In genomic region chr11:78080084-78080817, GRCh38 we compare ENCODE assay signal across 8 cellular contexts. TPM values are rescaled to one million over a fixed set of nuclear protein-coding genes. Genes with fewer than 3 reads are reported as not detected.
DNase-seq lines count a peak whose midpoint lies in the region; TF ChIP-seq lines count a peak whose summit lies in the region.

No MANE protein-coding gene starts in this region.

- H3K27ac Mint-ChIP-seq in T-helper 2 cell treated with Interferon-gamma antibody and Interleukin-4, amounts not matched to agents 5 μg/mL and 100 μg/mL, for 36 hours = peak overlapping the region; percentile 88
- H3K27ac Mint-ChIP-seq in activated naive CD8-positive, alpha-beta T cell = peak overlapping the region; percentile 93

- H3K9me3 ChIP-seq in testis = no peaks in the 10 kb centered on the region

- no peaks in the 10 kb centered on the region for H3K9me3 Mint-ChIP-seq in T-helper 2 cell treated with Interferon-gamma antibody and Interleukin-4, amounts not matched to agents 5 μg/mL and 100 μg/mL, for 36 hours
- H3K9me3 Mint-ChIP-seq in activated naive CD8-positive, alpha-beta T cell (ENCODE audit: low read depth) = no peaks in the 10 kb centered on the region

- peak overlapping the region; percentile 96 for H3K4me3 Mint-ChIP-seq in T-helper 2 cell treated with Interferon-gamma antibody and Interleukin-4, amounts not matched to agents 5 μg/mL and 100 μg/mL, for 36 hours
- H3K4me3 Mint-ChIP-seq in activated naive CD8-positive, alpha-beta T cell = peak overlapping the region; percentile 96

- H3K36me3 Mint-ChIP-seq in T-helper 2 cell treated with Interferon-gamma antibody and Interleukin-4, amounts not matched to agents 5 μg/mL and 100 μg/mL, for 36 hours (ENCODE audit: low read depth) = peaks cover 9% of the 10 kb centered on the region
- no peaks in the 10 kb centered on the region for H3K36me3 Mint-ChIP-seq in activated naive CD8-positive, alpha-beta T cell

- H3K4me1 ChIP-seq in testis = peaks cover 15% of the 10 kb centered on the region

- no peak for TF ChIP-seq CTCF in kidney epithelial cell (IDR thresholded peaks at IDR 0.05; ENCODE audit: insufficient read depth, low read length, poor library complexity, severe bottlenecking)
- TF ChIP-seq CTCF in testis (IDR thresholded peaks at IDR 0.05) = no peak

- peaks cover 34% of the 10 kb centered on the region for H3K4me1 Mint-ChIP-seq in T-helper 2 cell treated with Interferon-gamma antibody and Interleukin-4, amounts not matched to agents 5 μg/mL and 100 μg/mL, for 36 hours (ENCODE audit: low read depth)
- peaks cover 62% of the 10 kb centered on the region for H3K4me1 Mint-ChIP-seq in activated naive CD8-positive, alpha-beta T cell (ENCODE audit: low read depth)

- no peak for TF ChIP-seq POLR2A in testis (IDR thresholded peaks at IDR 0.05)

- H3K27me3 ChIP-seq in kidney epithelial cell (ENCODE audit: control insufficient read depth, insufficient read depth, low read length) (no peaks in the 10 kb centered on the region), testis (no peaks in the 10 kb centered on the region)

- 36 to 41% methylated on average over 23 of the region's 23 CpGs for WGBS in testis, 2 donors

- no peaks in the 10 kb centered on the region for H3K27me3 Mint-ChIP-seq in T-helper 2 cell treated with Interferon-gamma antibody and Interleukin-4, amounts not matched to agents 5 μg/mL and 100 μg/mL, for 36 hours (ENCODE audit: low read depth)
- no peaks in the 10 kb centered on the region for H3K27me3 Mint-ChIP-seq in activated naive CD8-positive, alpha-beta T cell

- intact Hi-C loops in testis (cut with DNase I; ENCODE audit: low total_unique reads) = no loop called here

- peak overlapping the region; percentile 67 for H3K4me3 ChIP-seq in kidney epithelial cell (ENCODE audit: low read depth, low read length)
- peak overlapping the region; percentile 84 to 94 for H3K4me3 ChIP-seq in testis

- no peak for DNase-seq in T-helper 2 cell treated with Interferon-gamma antibody and Interleukin-4, amounts not matched to agents 5 μg/mL and 100 μg/mL, for 36 hours (ENCODE audit: low spot score)
- no peak for DNase-seq in T-helper 2 cell
- no peak for DNase-seq in kidney epithelial cell (ENCODE audit: low read depth)
- no peak for DNase-seq in testis
- DNase-seq in DMS114 treated with DMSO at 0.1 percent for 48 hours (lab: John Stamatoyannopoulos, UW; ENCODE audit: unreplicated experiment) = no peak
- DNase-seq in dedifferentiated amniotic fluid mesenchymal stem cell (ENCODE audit: extremely low spot score) = no peak
- DNase-seq in mucosa of gallbladder (ENCODE audit: low spot score) = no peak

- no peaks in the 10 kb centered on the region for H3K36me3 ChIP-seq in kidney epithelial cell (ENCODE audit: control insufficient read depth, insufficient read depth, low read length)
- no peaks in the 10 kb centered on the region for H3K36me3 ChIP-seq in testis (ENCODE audit: low read depth, missing control alignments)

- peak overlapping the region; percentile 76 to 83 for H3K27ac ChIP-seq in testis

RNA-seq across cellular contexts. Expression of gene NDUFC2, which starts 0.6 kb away (rescaled TPM):
- total RNA-seq in kidney epithelial cell (98.5 and 155 TPM in 2 replicates), testis (100 to 1,000 TPM in 1 of 2 donors, 10 to 100 TPM in 1; 94.7 to 105 TPM), mucosa of gallbladder (181 TPM)
- 210 TPM for polyA plus RNA-seq in testis (ENCODE audit: insufficient read depth, low read depth, low replicate concordance)

RNA-seq across cellular contexts. Expression of gene THRSP, which starts 16.6 kb away (rescaled TPM):
- not detected in 2 replicates for total RNA-seq in kidney epithelial cell
- under 1 TPM in 1 of 2 donors, not detected in 1; 0.31 TPM for total RNA-seq in testis
- 0.37 TPM for polyA plus RNA-seq in testis (ENCODE audit: insufficient read depth, low read depth, low replicate concordance)
- not detected for total RNA-seq in mucosa of gallbladder

RNA-seq across cellular contexts. Expression of gene KCTD14, which starts 57.2 kb away (rescaled TPM):
- 6.2 and 6.7 TPM in 2 replicates for total RNA-seq in kidney epithelial cell
- total RNA-seq in testis = 1 to 10 TPM in 1 of 2 donors, under 1 TPM in 1; 0.71 to 1.4 TPM
- 3.8 TPM for polyA plus RNA-seq in testis (ENCODE audit: insufficient read depth, low read depth, low replicate concordance)
- total RNA-seq in mucosa of gallbladder = 23.6 TPM

RNA-seq across cellular contexts. Expression of gene ALG8, which starts 59.2 kb away (rescaled TPM):
- total RNA-seq in kidney epithelial cell (18.2 and 31.5 TPM in 2 replicates), testis (10 to 100 TPM; 61.2 to 61.5 TPM), mucosa of gallbladder (33.3 TPM)
- polyA plus RNA-seq in testis (ENCODE audit: insufficient read depth, low read depth, low replicate concordance) = 115 TPM
